ENCODE assay signal across 6 cellular contexts in the genomic region with DNA sequence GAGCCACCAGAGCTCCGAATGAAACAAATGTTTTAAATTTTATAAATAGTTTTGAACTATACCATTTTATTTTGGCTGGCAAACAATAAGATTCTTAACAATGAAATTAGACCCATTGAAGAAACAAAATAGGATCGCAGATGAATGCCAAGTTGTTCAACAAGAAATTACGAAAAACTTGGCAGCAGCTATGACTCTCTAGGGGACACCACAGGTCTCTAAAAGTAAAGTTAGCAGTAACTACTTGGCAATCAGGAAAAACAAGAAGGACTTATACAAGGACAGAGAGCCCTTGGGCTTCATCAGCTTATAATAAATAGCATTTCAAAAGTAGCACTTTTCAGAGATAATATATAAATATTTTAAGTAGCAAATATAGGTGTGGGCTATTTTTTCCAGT.
"Had no signal": no experiment of that assay in that cellular context is flagged by ENCODE, and none has a peak within 500 bp of the region (broad histone marks: within the 10 kb centered on the region; RNA-seq: fewer than 3 reads in every experiment).

No MANE protein-coding gene starts in this region.

- H3K27ac ChIP-seq: HL-60 had no signal

- H3K4me3 ChIP-seq: K562 had no signal

- FAIRE-seq: HepG2, HTR-8/SVneo, K562 had no signal

- DNase-seq: IMR-90, KBM-7 had no signal

- ATAC-seq: HepG2, K562 had no signal
